Comparison of ENCODE assay signal across 1 cellular context in the genomic region with DNA sequence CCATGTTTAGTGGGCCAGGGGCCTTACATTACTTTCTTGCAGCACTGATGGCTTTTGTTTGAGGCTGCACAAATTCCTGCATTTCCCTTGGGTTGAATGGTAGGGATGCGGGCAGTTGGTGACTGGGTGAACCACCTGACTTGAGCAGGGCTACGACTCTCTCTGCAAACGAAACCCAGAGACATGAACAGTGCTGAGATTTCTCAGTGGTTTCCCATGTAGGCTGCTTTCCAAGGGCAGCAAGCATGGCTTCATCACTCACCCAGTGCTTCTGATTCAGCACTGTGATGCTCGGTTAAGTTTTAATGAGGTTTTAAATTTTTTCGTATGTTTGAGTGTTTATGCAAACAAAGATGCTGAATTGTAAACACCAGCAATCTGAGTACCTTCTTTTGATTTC.
TF ChIP-seq lines count a peak whose summit lies in the region.

No MANE protein-coding gene starts in this region.

TF ChIP-seq in IMR-90, 13 proteins besides CTCF, POLR2A, EP300 and RAD21 (continued from another document):
- no peak for TF ChIP-seq MAFK (IDR thresholded peaks at IDR 0.05; ENCODE audit: low read depth, low read length)
- no peak for TF ChIP-seq CEBPB (IDR thresholded peaks at IDR 0.05; ENCODE audit: low read depth, low read length)
